9 cellular contexts compared by ENCODE assay signal in genomic region chr10:28411648-28412047, GRCh38.
DNase-seq lines count a peak whose midpoint lies in the region; ATAC-seq and TF ChIP-seq lines count a peak whose summit lies in the region.
"Had no signal": no experiment of that assay in that cellular context is flagged by ENCODE, and none has a peak within 500 bp of the region (broad histone marks: within the 10 kb centered on the region; RNA-seq: fewer than 3 reads in every experiment).

No MANE protein-coding gene starts in this region.

- H3K9me3 ChIP-seq in SK-N-SH = no peaks in the 10 kb centered on the region

- intact Hi-C loops in activated T-helper 1 cell treated with anti-CD3 and anti-CD28 coated beads, Interleukin-12 subunit alpha, Interleukin-12 subunit beta, Interleukin-2, Interleukin-4 antibody, amounts not matched to agents 30 ng/mL and 10 ng/mL and 1 ng/mL, durations not matched to agents 14 hours and 24 hours and 36 hours (cut with micrococcal nuclease) = no loop called here

- H3K9me3 Mint-ChIP-seq in activated naive CD4-positive, alpha-beta T cell treated with anti-CD3 and anti-CD28 coated beads, Interleukin-2, amount 10 ng/mL, durations not matched to agents 7 days and 5 days = peaks cover 2% of the 10 kb centered on the region
- no peaks in the 10 kb centered on the region for H3K9me3 Mint-ChIP-seq in activated T-helper 1 cell treated with anti-CD3 and anti-CD28 coated beads, Interleukin-12 subunit alpha, Interleukin-12 subunit beta, Interleukin-2, Interleukin-4 antibody, amounts not matched to agents 30 ng/mL and 10 ng/mL and 1 ng/mL, durations not matched to agents 14 hours and 24 hours and 36 hours

- no peaks in the 10 kb centered on the region for H3K4me1 ChIP-seq in SK-N-SH (ENCODE audit: control insufficient read depth in 1 of 2, insufficient read depth in 2 of 2, low read depth in 1 of 2, low read length in 1 of 2)

- no peaks in the 10 kb centered on the region for H3K79me2 ChIP-seq in SK-N-SH (ENCODE audit: insufficient read depth)

- peaks cover 12% of the 10 kb centered on the region for H3K4me1 Mint-ChIP-seq in activated naive CD4-positive, alpha-beta T cell treated with anti-CD3 and anti-CD28 coated beads, Interleukin-2, amount 10 ng/mL, durations not matched to agents 7 days and 5 days
- H3K4me1 Mint-ChIP-seq in activated T-helper 1 cell treated with anti-CD3 and anti-CD28 coated beads, Interleukin-12 subunit alpha, Interleukin-12 subunit beta, Interleukin-2, Interleukin-4 antibody, amounts not matched to agents 30 ng/mL and 10 ng/mL and 1 ng/mL, durations not matched to agents 14 hours and 24 hours and 36 hours (ENCODE audit: low read depth) = peaks cover 17% of the 10 kb centered on the region

- TF ChIP-seq EP300 in SK-N-SH (IDR thresholded peaks at IDR 0.05; ENCODE audit: borderline replicate concordance in 1 of 2, low read depth in 1 of 2, low read length in 1 of 2) = no peak

- H3F3A ChIP-seq in SK-N-SH (replicated peaks; ENCODE audit: insufficient read depth) = no peaks in the 10 kb centered on the region

- H3K9ac ChIP-seq in SK-N-SH = no peak overlapping the region

- no peak overlapping the region for H3K4me3 ChIP-seq in SK-N-SH (ENCODE audit: low read depth in 2 of 2, low read length in 1 of 2)

- TF ChIP-seq CTCF in SK-N-SH (IDR thresholded peaks at IDR 0.05) = no peak

- CTCF ChIA-PET in activated naive CD4-positive, alpha-beta T cell treated with anti-CD3 and anti-CD28 coated beads, Interleukin-2, amount 10 ng/mL, durations not matched to agents 7 days and 5 days (lab: Charles Lee) = no interaction called here
- CTCF ChIA-PET in SK-N-SH (lab: Yijun Ruan, JAX) = interaction anchor here (1.0 to 2.8 kb wide), 2 partner anchors 10 to 130 kb away, joined by 3 to 8 read pairs; no protein-coding TSS in a partner anchor

- TF ChIP-seq RAD21 in SK-N-SH (IDR thresholded peaks at IDR 0.05; ENCODE audit: low read length) = no peak

- no peaks in the 10 kb centered on the region for H3K9me2 ChIP-seq in SK-N-SH

- no peak overlapping the region for H3K27ac ChIP-seq in SK-N-SH (ENCODE audit: low read depth in 2 of 2, low read length in 1 of 2)

- no peaks in the 10 kb centered on the region for H3K36me3 Mint-ChIP-seq in activated naive CD4-positive, alpha-beta T cell treated with anti-CD3 and anti-CD28 coated beads, Interleukin-2, amount 10 ng/mL, durations not matched to agents 7 days and 5 days
- H3K36me3 Mint-ChIP-seq in activated T-helper 1 cell treated with anti-CD3 and anti-CD28 coated beads, Interleukin-12 subunit alpha, Interleukin-12 subunit beta, Interleukin-2, Interleukin-4 antibody, amounts not matched to agents 30 ng/mL and 10 ng/mL and 1 ng/mL, durations not matched to agents 14 hours and 24 hours and 36 hours (ENCODE audit: low read depth) = no peaks in the 10 kb centered on the region

- POLR2A ChIA-PET in SK-N-SH (lab: Yijun Ruan, JAX) = no interaction called here

- H3K4me3 Mint-ChIP-seq in activated naive CD4-positive, alpha-beta T cell treated with anti-CD3 and anti-CD28 coated beads, Interleukin-2, amount 10 ng/mL, durations not matched to agents 7 days and 5 days = no peak overlapping the region
- H3K4me3 Mint-ChIP-seq in activated T-helper 1 cell treated with anti-CD3 and anti-CD28 coated beads, Interleukin-12 subunit alpha, Interleukin-12 subunit beta, Interleukin-2, Interleukin-4 antibody, amounts not matched to agents 30 ng/mL and 10 ng/mL and 1 ng/mL, durations not matched to agents 14 hours and 24 hours and 36 hours = no peak overlapping the region

- no peak overlapping the region for H2AFZ ChIP-seq in SK-N-SH (ENCODE audit: low read depth)

- no peaks in the 10 kb centered on the region for H3K27me3 ChIP-seq in SK-N-SH (ENCODE audit: insufficient read depth)

- no peaks in the 10 kb centered on the region for H3K36me3 ChIP-seq in SK-N-SH (replicated peaks in 1 of 2; ENCODE audit: control insufficient read depth in 1 of 2, insufficient read depth in 2 of 2, low read length in 1 of 2)

- peak; percentile 28 for DNase-seq in activated naive CD4-positive, alpha-beta T cell treated with anti-CD3 and anti-CD28 coated beads, Interleukin-2, amount 10 ng/mL, durations not matched to agents 7 days and 5 days
- no peak for DNase-seq in activated naive CD4-positive, alpha-beta T cell treated with Interleukin-2 at 50 U/mL for 16 hours
- peak; percentile 8 for DNase-seq in activated T-helper 1 cell treated with anti-CD3 and anti-CD28 coated beads, Interleukin-12 subunit alpha, Interleukin-12 subunit beta, Interleukin-2, Interleukin-4 antibody, amounts not matched to agents 30 ng/mL and 10 ng/mL and 1 ng/mL, durations not matched to agents 14 hours and 24 hours and 36 hours (ENCODE audit: low spot score)
- DNase-seq in stromal cell of bone marrow (ENCODE audit: low read depth) (peak; percentile 48), DMS 273 treated with DMSO at 0.1 percent for 48 hours (lab: John Stamatoyannopoulos, UW) (no peak), SK-N-SH (no peak)
- DNase-seq: NCI-H1417 treated with DMSO at 0.1 percent for 48 hours had no signal

- peak; percentile 64 for ATAC-seq in HG02852 (IDR thresholded peaks at IDR 0.05; ENCODE audit: unreplicated experiment)
- ATAC-seq in GM18909 (IDR thresholded peaks at IDR 0.05; ENCODE audit: poor library complexity, unreplicated experiment) = no peak

- H3K4me2 ChIP-seq in SK-N-SH = no peak overlapping the region

- H4K20me1 ChIP-seq in SK-N-SH (ENCODE audit: insufficient read depth) = no peaks in the 10 kb centered on the region

- no peak overlapping the region for H3K27ac Mint-ChIP-seq in activated naive CD4-positive, alpha-beta T cell treated with anti-CD3 and anti-CD28 coated beads, Interleukin-2, amount 10 ng/mL, durations not matched to agents 7 days and 5 days
- no peak overlapping the region for H3K27ac Mint-ChIP-seq in activated T-helper 1 cell treated with anti-CD3 and anti-CD28 coated beads, Interleukin-12 subunit alpha, Interleukin-12 subunit beta, Interleukin-2, Interleukin-4 antibody, amounts not matched to agents 30 ng/mL and 10 ng/mL and 1 ng/mL, durations not matched to agents 14 hours and 24 hours and 36 hours

- peaks cover 25% of the 10 kb centered on the region for H3K27me3 Mint-ChIP-seq in activated naive CD4-positive, alpha-beta T cell treated with anti-CD3 and anti-CD28 coated beads, Interleukin-2, amount 10 ng/mL, durations not matched to agents 7 days and 5 days
- peaks cover 2% of the 10 kb centered on the region for H3K27me3 Mint-ChIP-seq in activated T-helper 1 cell treated with anti-CD3 and anti-CD28 coated beads, Interleukin-12 subunit alpha, Interleukin-12 subunit beta, Interleukin-2, Interleukin-4 antibody, amounts not matched to agents 30 ng/mL and 10 ng/mL and 1 ng/mL, durations not matched to agents 14 hours and 24 hours and 36 hours (ENCODE audit: insufficient read depth)

- 13% methylated on average over 4 of the region's 4 CpGs for WGBS in SK-N-SH (ENCODE audit: low lambda C conversion rate)

TF ChIP-seq in SK-N-SH, 30 proteins besides CTCF, POLR2A, EP300 and RAD21:
- TF ChIP-seq FOSL2 (IDR thresholded peaks at IDR 0.05; ENCODE audit: borderline replicate concordance, low read depth) = no peak
- no peak for TF ChIP-seq SIN3A (IDR thresholded peaks at IDR 0.05; ENCODE audit: borderline replicate concordance, low read depth, low read length)

Comparison
In these comparisons a context has a peak if more than half of its experiments do, and no peak if none do; other contexts are left out.
1. DNase-seq: peak in activated naive CD4-positive, alpha-beta T cell treated with anti-CD3 and anti-CD28 coated beads, Interleukin-2, amount 10 ng/mL, durations not matched to agents 7 days and 5 days (single experiment), activated T-helper 1 cell treated with anti-CD3 and anti-CD28 coated beads, Interleukin-12 subunit alpha, Interleukin-12 subunit beta, Interleukin-2, Interleukin-4 antibody, amounts not matched to agents 30 ng/mL and 10 ng/mL and 1 ng/mL, durations not matched to agents 14 hours and 24 hours and 36 hours (single experiment) and stromal cell of bone marrow (single experiment); none in activated naive CD4-positive, alpha-beta T cell treated with Interleukin-2 at 50 U/mL for 16 hours (single experiment), DMS 273 treated with DMSO at 0.1 percent for 48 hours (single experiment) and SK-N-SH (single experiment).